Comparison of ENCODE assay signal across 1 cellular context in the genomic region with DNA sequence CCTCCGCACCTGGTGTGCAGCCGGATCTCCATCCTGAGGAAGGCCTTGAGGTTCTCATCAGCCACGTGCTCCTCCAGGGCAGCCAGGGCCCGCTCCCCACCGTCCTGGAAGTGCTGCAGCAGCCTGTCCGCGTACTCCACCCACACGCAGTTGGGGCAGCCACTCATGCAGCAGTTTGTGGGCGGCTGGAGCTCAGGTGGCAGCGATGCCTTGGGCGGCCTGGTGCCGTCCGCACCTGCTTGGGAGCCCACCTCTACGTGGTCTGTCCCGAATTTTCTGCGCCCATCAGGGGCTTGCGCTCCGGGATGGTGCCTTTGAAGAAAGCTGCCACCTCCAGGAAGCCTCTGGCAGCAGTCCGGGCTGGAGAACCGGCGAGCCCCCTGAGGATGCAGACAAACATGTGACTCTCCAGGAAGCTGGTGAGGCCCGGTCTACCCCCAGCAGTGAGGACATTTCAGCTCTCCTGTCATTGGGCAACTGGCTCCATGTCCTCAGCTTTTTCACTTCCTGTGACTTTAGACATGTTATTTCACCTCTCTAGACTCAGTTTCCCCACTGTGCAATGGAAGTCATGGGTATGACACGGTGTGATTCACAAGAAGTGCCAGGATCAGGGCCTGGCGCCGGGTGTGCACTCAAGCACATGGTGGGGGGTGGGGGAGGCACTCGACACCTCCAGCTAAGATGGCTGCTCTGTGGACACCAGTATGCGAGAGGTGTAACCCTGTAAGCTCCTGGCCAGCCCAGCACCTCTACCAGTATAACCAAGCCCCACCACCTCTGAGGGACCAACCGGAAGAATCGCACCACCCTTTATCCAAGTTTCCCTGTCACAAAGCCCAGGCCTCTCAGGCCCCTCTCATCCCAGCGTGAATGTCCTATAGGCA.
TF ChIP-seq lines count a peak whose summit lies in the region.

No MANE protein-coding gene starts in this region.

TF ChIP-seq in IMR-90, 13 proteins besides CTCF, POLR2A, EP300 and RAD21:
- TF ChIP-seq MAZ (IDR thresholded peaks at IDR 0.05; ENCODE audit: borderline replicate concordance, low read depth, low read length) = no peak
- TF ChIP-seq FOS (IDR thresholded peaks at IDR 0.05; ENCODE audit: low read depth, low read length) = no peak
- TF ChIP-seq RFX5 (IDR thresholded peaks at IDR 0.05; ENCODE audit: low read depth, low read length) = no peak
- no peak for TF ChIP-seq CEBPB (IDR thresholded peaks at IDR 0.05; ENCODE audit: low read depth, low read length)
- TF ChIP-seq MXI1 (IDR thresholded peaks at IDR 0.05; ENCODE audit: borderline replicate concordance, low read depth, low read length) = no peak; the same call in 1 of the 2 replicates
- TF ChIP-seq BHLHE40 (IDR thresholded peaks at IDR 0.05; ENCODE audit: low read depth, low read length) = no peak
- no peak for TF ChIP-seq CHD1 (IDR thresholded peaks at IDR 0.05; ENCODE audit: low read depth, low read length)
- TF ChIP-seq, protein P1, sequence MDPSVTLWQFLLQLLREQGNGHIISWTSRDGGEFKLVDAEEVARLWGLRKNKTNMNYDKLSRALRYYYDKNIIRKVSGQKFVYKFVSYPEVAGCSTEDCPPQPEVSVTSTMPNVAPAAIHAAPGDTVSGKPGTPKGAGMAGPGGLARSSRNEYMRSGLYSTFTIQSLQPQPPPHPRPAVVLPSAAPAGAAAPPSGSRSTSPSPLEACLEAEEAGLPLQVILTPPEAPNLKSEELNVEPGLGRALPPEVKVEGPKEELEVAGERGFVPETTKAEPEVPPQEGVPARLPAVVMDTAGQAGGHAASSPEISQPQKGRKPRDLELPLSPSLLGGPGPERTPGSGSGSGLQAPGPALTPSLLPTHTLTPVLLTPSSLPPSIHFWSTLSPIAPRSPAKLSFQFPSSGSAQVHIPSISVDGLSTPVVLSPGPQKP (IDR thresholded peaks at IDR 0.05; ENCODE audit: borderline replicate concordance, low read depth, low read length) = no peak
- TF ChIP-seq RCOR1 (IDR thresholded peaks at IDR 0.05; ENCODE audit: insufficient replicate concordance, low read length) = no peak
- TF ChIP-seq SMC3 (IDR thresholded peaks at IDR 0.05; ENCODE audit: low read depth, low read length) = no peak
